In genomic region chr19:46724468-46724867, GRCh38 we compare ENCODE assay signal across 13 cellular contexts. TPM values are rescaled to one million over a fixed set of nuclear protein-coding genes. Genes with fewer than 3 reads are reported as not detected.
A peak's percentile ranks its signal among the peaks of the same experiment; 100 is the strongest.
DNase-seq lines count a peak whose midpoint lies in the region; ATAC-seq and TF ChIP-seq lines count a peak whose summit lies in the region.
"Had no signal": no experiment of that assay in that cellular context is flagged by ENCODE, and none has a peak within 500 bp of the region (broad histone marks: within the 10 kb centered on the region; RNA-seq: fewer than 3 reads in every experiment).

No MANE protein-coding gene starts in this region.

- H3K4me3 ChIP-seq in left ventricle myocardium inferior (no peak overlapping the region), right cardiac atrium (ENCODE audit: low read length) (no peak overlapping the region)
- H3K4me3 ChIP-seq: SJCRH30 had no signal

- WGBS in right cardiac atrium = 84% methylated on average over 20 of the region's 20 CpGs

- ATAC-seq in left cardiac atrium (no peak), right cardiac atrium (no peak), foreskin keratinocyte (no peak)

- H3K27ac ChIP-seq in left ventricle myocardium inferior (replicated peaks) (no peak overlapping the region), right cardiac atrium (ENCODE audit: low read length) (no peak overlapping the region), foreskin keratinocyte (no peak overlapping the region)
- H3K27ac ChIP-seq: SJCRH30 had no signal

- H3K27me3 ChIP-seq in left ventricle myocardium inferior (ENCODE audit: low read depth) (no peaks in the 10 kb centered on the region), right cardiac atrium (ENCODE audit: control insufficient read depth, insufficient read depth) (no peaks in the 10 kb centered on the region), foreskin keratinocyte (no peaks in the 10 kb centered on the region)
- H3K27me3 ChIP-seq: SJCRH30 had no signal

- intact Hi-C loops in left cardiac atrium (cut with DNase I) = no loop called here
- intact Hi-C loops in left ventricle myocardium inferior (cut with micrococcal nuclease) = no loop called here
- intact Hi-C loops in right cardiac atrium (cut with DNase I) = no loop called here
- intact Hi-C loops in posterior cingulate gyrus (cut with DNase I) = no loop called here

- H3K36me3 ChIP-seq in left ventricle myocardium inferior = peaks cover 94% of the 10 kb centered on the region

- TF ChIP-seq CTCF in left ventricle myocardium inferior (IDR thresholded peaks at IDR 0.05; ENCODE audit: borderline replicate concordance) (no peak), foreskin keratinocyte (conservative IDR thresholded peaks at IDR 0.05) (no peak)

- H3K4me1 ChIP-seq in left ventricle myocardium inferior (peaks cover 37% of the 10 kb centered on the region), right cardiac atrium (ENCODE audit: control insufficient read depth, insufficient read depth, low read length) (no peaks in the 10 kb centered on the region), foreskin keratinocyte (no peaks in the 10 kb centered on the region)
- H3K4me1 ChIP-seq: SJCRH30 had no signal

- peak; percentile 13 for DNase-seq in left cardiac atrium
- no peak for DNase-seq in left ventricle myocardium inferior
- DNase-seq in NCI-H2227 treated with DMSO at 0.1 percent for 48 hours (lab: John Stamatoyannopoulos, UW) = peak; percentile 7
- DNase-seq in right cardiac atrium = peak in 2 of 3 donors; percentile 19 to 37
- DNase-seq in posterior cingulate gyrus = peak in 8 of 10 donors; percentile 62 to 95 (median 78)
- DNase-seq in foreskin keratinocyte = no peak
- DNase-seq in NCI-H2196 treated with DMSO at 0.1 percent for 48 hours (lab: John Stamatoyannopoulos, UW; ENCODE audit: unreplicated experiment) = no peak
- no peak for DNase-seq in activated CD4-positive, alpha-beta T cell treated with anti-CD3 and anti-CD28 coated beads, Interleukin-2, amount 50 U/mL, for 4 hours
- DNase-seq: C1 segment of cervical spinal cord; NCI-H187 treated with DMSO at 0.1 percent for 48 hours; NCI-H446 treated with DMSO at 0.1 percent for 48 hours; NK-92 treated with Interleukin-12 subunit alpha and Interleukin-12 subunit beta, amount 100 ng/mL, for 24 hours; SJCRH30 had no signal

- H3K9me3 ChIP-seq in left ventricle myocardium inferior (replicated peaks) = no peaks in the 10 kb centered on the region
- no peaks in the 10 kb centered on the region for H3K9me3 ChIP-seq in right cardiac atrium (ENCODE audit: control insufficient read depth, low read length)
- H3K9me3 ChIP-seq: SJCRH30 had no signal

RNA-seq across cellular contexts. Expression of gene PRKD2, which starts 7.6 kb away (rescaled TPM):
- total RNA-seq in left cardiac atrium = 10 to 100 TPM; 14.9 to 18.0 TPM
- total RNA-seq in left ventricle myocardium inferior = 7.9 TPM
- total RNA-seq in right cardiac atrium = 10 to 100 TPM; 14.2 to 16.6 (median 14.8) TPM
- polyA plus RNA-seq in right cardiac atrium = 11.3 TPM
- 40.8 and 44.6 TPM in 2 replicates for total RNA-seq in foreskin keratinocyte
- 47.2 and 50.4 TPM in 2 replicates for polyA plus RNA-seq in foreskin keratinocyte

RNA-seq across cellular contexts. Expression of gene FKRP, which starts 21.4 kb away (rescaled TPM):
- total RNA-seq in left cardiac atrium = 10 to 100 TPM; 12.4 to 17.3 TPM
- total RNA-seq in left ventricle myocardium inferior = 15.6 TPM
- 10 to 100 TPM; 15.0 to 22.7 (median 21.0) TPM for total RNA-seq in right cardiac atrium
- polyA plus RNA-seq in right cardiac atrium = 15.9 TPM
- 11.9 and 14.8 TPM in 2 replicates for total RNA-seq in foreskin keratinocyte
- 9.9 and 10.0 TPM in 2 replicates for polyA plus RNA-seq in foreskin keratinocyte

RNA-seq across cellular contexts. Expression of gene STRN4, which starts 21.8 kb away (rescaled TPM):
- total RNA-seq in left cardiac atrium (10 to 100 TPM; 37.2 to 61.9 TPM), left ventricle myocardium inferior (52.7 TPM), right cardiac atrium (10 to 100 TPM; 49.0 to 69.8 (median 54.7) TPM), foreskin keratinocyte (66.6 and 68.4 TPM in 2 replicates)
- polyA plus RNA-seq in right cardiac atrium (39.3 TPM), foreskin keratinocyte (58.0 and 58.2 TPM in 2 replicates)

Comparison
In these comparisons a context has a peak if more than half of its experiments do, and no peak if none do; other contexts are left out.
1. DNase-seq: peak in left cardiac atrium (single experiment), NCI-H2227 treated with DMSO at 0.1 percent for 48 hours (single experiment), right cardiac atrium (2 of 3) and posterior cingulate gyrus (8 of 10); none in left ventricle myocardium inferior (single experiment), foreskin keratinocyte (0 of 2), NCI-H2196 treated with DMSO at 0.1 percent for 48 hours (single experiment) and activated CD4-positive, alpha-beta T cell treated with anti-CD3 and anti-CD28 coated beads, Interleukin-2, amount 50 U/mL, for 4 hours (0 of 2).